Comparison of ENCODE assay signal across 19 cellular contexts in the genomic region with DNA sequence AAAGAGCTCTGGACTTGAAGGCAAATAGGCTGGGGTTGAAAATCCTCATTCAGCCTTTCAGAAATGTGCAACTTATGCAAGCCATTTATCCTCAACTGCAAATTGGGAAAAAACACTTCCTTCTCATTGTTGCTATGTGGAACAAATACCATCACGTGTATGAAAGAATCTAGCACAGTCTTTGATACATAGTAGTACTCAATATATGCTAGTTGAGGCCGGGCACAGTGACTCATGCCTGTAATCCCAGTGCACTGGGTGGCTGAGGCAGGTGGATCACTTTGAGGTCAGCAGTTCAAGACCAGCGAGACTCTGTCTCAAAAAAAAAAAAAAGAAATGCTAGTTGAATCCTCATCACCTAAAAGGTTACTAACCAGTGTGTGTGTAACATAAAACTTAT. TPM values are rescaled to one million over a fixed set of nuclear protein-coding genes. Genes with fewer than 3 reads are reported as not detected.
DNase-seq lines count a peak whose midpoint lies in the region; ATAC-seq, FAIRE-seq and TF ChIP-seq lines count a peak whose summit lies in the region.
"Had no signal": no experiment of that assay in that cellular context is flagged by ENCODE, and none has a peak within 500 bp of the region (broad histone marks: within the 10 kb centered on the region; RNA-seq: fewer than 3 reads in every experiment).

No MANE protein-coding gene starts in this region.

- intact Hi-C loops in activated CD4-positive, alpha-beta T cell treated with anti-CD3 and anti-CD28 coated beads for 36 hours (cut with DNase I, micrococcal nuclease), result no loop called here
- intact Hi-C loops in dorsolateral prefrontal cortex (cut with DNase I) (no loop called here), esophagus muscularis mucosa (cut with DNase I) (no loop called here)

- H3K36me3 ChIP-seq in esophagus muscularis mucosa, result peaks cover 16 to 93% (median 65%) of the 10 kb centered on the region in 4 donors

- peak; percentile 47 for ATAC-seq in activated CD4-positive, alpha-beta T cell treated with anti-CD3 and anti-CD28 coated beads for 36 hours
- peak; percentile 57 for ATAC-seq in stimulated activated effector memory CD8-positive, alpha-beta T cell treated with anti-CD3 and anti-CD28 coated beads, Interleukin-12 subunit alpha, Interleukin-12 subunit beta, amount 100 ng/mL, for 72 hours

- WGBS in esophagus muscularis mucosa, result 54% methylated on average over 3 of the region's 3 CpGs

- H3K4me3 Mint-ChIP-seq in activated CD4-positive, alpha-beta T cell treated with anti-CD3 and anti-CD28 coated beads for 36 hours, result no peak overlapping the region
- no peak overlapping the region for H3K4me3 Mint-ChIP-seq in stimulated activated effector memory CD8-positive, alpha-beta T cell treated with anti-CD3 and anti-CD28 coated beads, Interleukin-12 subunit alpha, Interleukin-12 subunit beta, amount 100 ng/mL, for 72 hours

- TF ChIP-seq POLR2A in esophagus muscularis mucosa (IDR thresholded peaks at IDR 0.05; ENCODE audit: low read depth), result no peak

- CTCF ChIA-PET in activated CD4-positive, alpha-beta T cell treated with anti-CD3 and anti-CD28 coated beads for 36 hours (lab: Charles Lee), result interaction anchor here (1.0 to 1.6 kb wide), 2 partner anchors 11 to 18 kb away, joined by 3 to 7 read pairs; no protein-coding TSS in a partner anchor

- H3K4me1 ChIP-seq in esophagus muscularis mucosa, result peaks cover 18 to 66% (median 52%) of the 10 kb centered on the region in 4 donors
- H3K4me1 ChIP-seq: HAP-1 had no signal

- H3K27ac Mint-ChIP-seq in activated CD4-positive, alpha-beta T cell treated with anti-CD3 and anti-CD28 coated beads for 36 hours, result no peak overlapping the region
- H3K27ac Mint-ChIP-seq in stimulated activated effector memory CD8-positive, alpha-beta T cell treated with anti-CD3 and anti-CD28 coated beads, Interleukin-12 subunit alpha, Interleukin-12 subunit beta, amount 100 ng/mL, for 72 hours, result no peak overlapping the region

- no peak for TF ChIP-seq CTCF in dorsolateral prefrontal cortex (IDR thresholded peaks at IDR 0.05 in 54 of 56, conservative IDR thresholded peaks at IDR 0.05 in 2 of 56; ENCODE audit: low read depth in 1 of 56, partially characterized antibody in 56 of 56)
- no peak for TF ChIP-seq CTCF in esophagus muscularis mucosa (IDR thresholded peaks at IDR 0.05)
- TF ChIP-seq CTCF in D721Med (IDR thresholded peaks at IDR 0.05; ENCODE audit: insufficient read depth, missing control alignments), result no peak

- no peak overlapping the region for H3K4me3 ChIP-seq in dorsolateral prefrontal cortex
- H3K4me3 ChIP-seq in esophagus muscularis mucosa, result no peak overlapping the region
- H3K4me3 ChIP-seq: BLaER1, HAP-1 had no signal

- H3K36me3 Mint-ChIP-seq in activated CD4-positive, alpha-beta T cell treated with anti-CD3 and anti-CD28 coated beads for 36 hours (ENCODE audit: low read depth), result peaks cover 44% of the 10 kb centered on the region
- H3K36me3 Mint-ChIP-seq in stimulated activated effector memory CD8-positive, alpha-beta T cell treated with anti-CD3 and anti-CD28 coated beads, Interleukin-12 subunit alpha, Interleukin-12 subunit beta, amount 100 ng/mL, for 72 hours, result peaks cover 95% of the 10 kb centered on the region

- H3K27ac ChIP-seq in dorsolateral prefrontal cortex (peak overlapping the region in 42 of 59 donors; percentile 1 to 77 (median 56)), esophagus muscularis mucosa (replicated peaks in 1 of 4) (no peak overlapping the region)
- H3K27ac ChIP-seq: 22Rv1, BLaER1 had no signal

- POLR2A ChIA-PET in activated CD4-positive, alpha-beta T cell treated with anti-CD3 and anti-CD28 coated beads for 36 hours (lab: Charles Lee), result interaction anchor here (0.6 kb wide), 1 partner anchor 38 kb away, joined by 3 read pairs; no protein-coding TSS in a partner anchor

- H3K27me3 ChIP-seq in dorsolateral prefrontal cortex (no peaks in the 10 kb centered on the region), esophagus muscularis mucosa (no peaks in the 10 kb centered on the region)
- H3K27me3 ChIP-seq: BLaER1 had no signal

- no peaks in the 10 kb centered on the region for H3K9me3 ChIP-seq in esophagus muscularis mucosa
- H3K9me3 ChIP-seq: BLaER1, HAP-1 had no signal

- TF ChIP-seq EP300 in esophagus muscularis mucosa (IDR thresholded peaks at IDR 0.05), result no peak

- peaks cover 25% of the 10 kb centered on the region for H3K4me1 Mint-ChIP-seq in activated CD4-positive, alpha-beta T cell treated with anti-CD3 and anti-CD28 coated beads for 36 hours
- peaks cover 29% of the 10 kb centered on the region for H3K4me1 Mint-ChIP-seq in stimulated activated effector memory CD8-positive, alpha-beta T cell treated with anti-CD3 and anti-CD28 coated beads, Interleukin-12 subunit alpha, Interleukin-12 subunit beta, amount 100 ng/mL, for 72 hours

- no peaks in the 10 kb centered on the region for H3K9me3 Mint-ChIP-seq in activated CD4-positive, alpha-beta T cell treated with anti-CD3 and anti-CD28 coated beads for 36 hours (ENCODE audit: low read depth)
- H3K9me3 Mint-ChIP-seq in stimulated activated effector memory CD8-positive, alpha-beta T cell treated with anti-CD3 and anti-CD28 coated beads, Interleukin-12 subunit alpha, Interleukin-12 subunit beta, amount 100 ng/mL, for 72 hours, result no peaks in the 10 kb centered on the region

- no peaks in the 10 kb centered on the region for H3K27me3 Mint-ChIP-seq in activated CD4-positive, alpha-beta T cell treated with anti-CD3 and anti-CD28 coated beads for 36 hours

- FAIRE-seq in D721Med (lab: Jason Lieb, UNC), result no peak
- FAIRE-seq: G401.6, GM12891, H1 had no signal

- peak; percentile 26 for DNase-seq in activated CD4-positive, alpha-beta T cell treated with anti-CD3 and anti-CD28 coated beads for 36 hours
- no peak for DNase-seq in activated CD4-positive, alpha-beta T cell treated with anti-CD3 and anti-CD28 coated beads, Interleukin-2, amount 50 U/mL, for 4 hours
- peak; percentile 31 for DNase-seq in astrocyte of the hippocampus (ENCODE audit: low read depth, low spot score)
- DNase-seq in dorsolateral prefrontal cortex, result no peak
- DNase-seq in stimulated activated effector memory CD8-positive, alpha-beta T cell treated with anti-CD3 and anti-CD28 coated beads, Interleukin-12 subunit alpha, Interleukin-12 subunit beta, amount 100 ng/mL, for 72 hours (ENCODE audit: low spot score in 2 of 2), result no peak
- DNase-seq in NCI-H510A (lab: John Stamatoyannopoulos, UW), result no peak
- DNase-seq in esophagus muscularis mucosa (ENCODE audit: extremely low spot score), result no peak
- no peak for DNase-seq in D721Med (ENCODE audit: insufficient read length, low spot score)
- DNase-seq: Calu3, DMS79 treated with DMSO at 0.1 percent for 48 hours, EL had no signal

RNA-seq across cellular contexts. Expression of gene PI4KB, which starts 8.2 kb away (rescaled TPM):
- 10 to 100 TPM; 53.0 to 54.5 TPM for total RNA-seq in activated CD4-positive, alpha-beta T cell treated with anti-CD3 and anti-CD28 coated beads for 36 hours
- 100 to 1,000 TPM in 23 of 120 experiments, 10 to 100 TPM in 97; 67.1 to 120 (median 92.2) TPM for total RNA-seq in dorsolateral prefrontal cortex
- 10 to 100 TPM; 54.8 to 79.5 (median 68.9) TPM for total RNA-seq in esophagus muscularis mucosa

RNA-seq across cellular contexts. Expression of gene RFX5, which starts 28.1 kb away (rescaled TPM):
- total RNA-seq in activated CD4-positive, alpha-beta T cell treated with anti-CD3 and anti-CD28 coated beads for 36 hours, result 10 to 100 TPM; 47.6 to 50.4 TPM
- total RNA-seq in dorsolateral prefrontal cortex (10 to 100 TPM; 21.1 to 65.9 (median 38.7) TPM), esophagus muscularis mucosa (10 to 100 TPM; 40.3 to 50.3 (median 45.0) TPM)

RNA-seq across cellular contexts. Expression of gene ZNF687, which starts 36.9 kb away (rescaled TPM):
- 10 to 100 TPM; 27.2 to 30.1 TPM for total RNA-seq in activated CD4-positive, alpha-beta T cell treated with anti-CD3 and anti-CD28 coated beads for 36 hours
- total RNA-seq in dorsolateral prefrontal cortex, result 10 to 100 TPM; 16.1 to 36.4 (median 25.3) TPM
- total RNA-seq in esophagus muscularis mucosa, result 10 to 100 TPM; 16.6 to 28.6 (median 23.1) TPM

RNA-seq across cellular contexts. Expression of gene SELENBP1, which starts 53.5 kb away (rescaled TPM):
- total RNA-seq in activated CD4-positive, alpha-beta T cell treated with anti-CD3 and anti-CD28 coated beads for 36 hours, result not detected
- 100 to 1,000 TPM in 1 of 120 experiments, 10 to 100 TPM in 119; 14.5 to 109 (median 42.1) TPM for total RNA-seq in dorsolateral prefrontal cortex
- total RNA-seq in esophagus muscularis mucosa, result 100 to 1,000 TPM in 1 of 4 donors, 10 to 100 TPM in 3; 61.4 to 113 (median 81.6) TPM
- total RNA-seq: A673, HT1080 had no signal

Comparison
In these comparisons a context has a peak if more than half of its experiments do, and no peak if none do; other contexts are left out.
1. DNase-seq: peak in activated CD4-positive, alpha-beta T cell treated with anti-CD3 and anti-CD28 coated beads for 36 hours (single experiment) and astrocyte of the hippocampus (single experiment); none in activated CD4-positive, alpha-beta T cell treated with anti-CD3 and anti-CD28 coated beads, Interleukin-2, amount 50 U/mL, for 4 hours (0 of 2), dorsolateral prefrontal cortex (0 of 10), stimulated activated effector memory CD8-positive, alpha-beta T cell treated with anti-CD3 and anti-CD28 coated beads, Interleukin-12 subunit alpha, Interleukin-12 subunit beta, amount 100 ng/mL, for 72 hours (0 of 2), NCI-H510A (single experiment), esophagus muscularis mucosa (single experiment) and D721Med (single experiment).
2. H3K27ac ChIP-seq: peak in dorsolateral prefrontal cortex (42 of 59); none in esophagus muscularis mucosa (0 of 4).